Comparison of ENCODE assay signal across 13 cellular contexts in the genomic region with DNA sequence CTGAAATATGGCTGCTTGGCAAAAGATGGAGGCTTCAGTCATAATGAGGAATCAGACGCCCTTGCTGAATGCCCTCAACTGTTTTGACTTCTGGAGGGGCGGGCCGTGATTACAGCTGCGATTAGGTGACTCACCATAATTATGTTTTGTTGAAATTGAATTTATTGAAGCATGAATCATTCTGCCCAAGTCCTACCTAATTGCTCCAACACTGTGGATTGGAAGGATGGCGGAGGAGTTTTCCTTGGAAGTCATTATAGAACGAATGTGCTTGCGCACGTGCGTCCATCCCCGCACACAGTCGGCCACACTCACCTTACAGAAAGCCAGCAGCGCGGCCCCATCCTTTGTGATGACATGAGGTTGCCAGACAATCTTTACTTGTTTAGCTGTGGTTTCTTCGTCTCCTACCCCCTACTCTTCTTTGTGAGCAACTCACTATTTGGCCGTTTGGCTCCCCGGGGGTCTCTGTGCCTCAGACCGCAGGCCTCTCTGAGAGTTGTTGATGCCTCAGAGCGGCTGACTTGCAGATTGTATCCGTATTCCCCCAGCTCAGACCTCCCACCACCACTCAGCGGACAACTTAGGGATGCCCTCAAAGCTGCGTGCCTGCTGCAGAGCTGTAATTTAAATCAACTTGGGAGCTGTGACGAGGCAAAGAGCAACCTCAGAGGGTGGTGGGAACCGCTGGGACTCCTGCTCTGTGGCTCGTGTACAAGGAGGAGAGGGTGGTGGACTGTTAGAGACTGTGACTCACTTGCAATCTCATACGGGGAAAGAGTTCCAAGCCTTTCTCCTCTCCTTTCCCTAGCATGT.
A peak's percentile ranks its signal among the peaks of the same experiment; 100 is the strongest.
DNase-seq lines count a peak whose midpoint lies in the region; ATAC-seq and TF ChIP-seq lines count a peak whose summit lies in the region.
"Had no signal": no experiment of that assay in that cellular context is flagged by ENCODE, and none has a peak within 500 bp of the region (broad histone marks: within the 10 kb centered on the region; RNA-seq: fewer than 3 reads in every experiment).

No MANE protein-coding gene starts in this region.

- no peak for TF ChIP-seq CTCF in astrocyte of the cerebellum (IDR thresholded peaks at IDR 0.05; ENCODE audit: low read depth, low read length, missing control alignments)
- no peak for TF ChIP-seq CTCF in thyroid gland (IDR thresholded peaks at IDR 0.05)

- H3K36me3 ChIP-seq in neuronal stem cell (replicated peaks in 1 of 2; ENCODE audit: control insufficient read depth in 2 of 2, insufficient read depth in 2 of 2, low read length in 2 of 2) (no peaks in the 10 kb centered on the region), thyroid gland (no peaks in the 10 kb centered on the region)
- H3K36me3 ChIP-seq: colonic mucosa, left lung had no signal

- no peak overlapping the region for H3K4me2 ChIP-seq in neuronal stem cell (ENCODE audit: insufficient read depth, low read length, poor library complexity, severe bottlenecking)

- H3K79me1 ChIP-seq in neuronal stem cell (ENCODE audit: low read depth, low read length), result no peaks in the 10 kb centered on the region

- H2BK5ac ChIP-seq in neuronal stem cell (ENCODE audit: low read length), result no peak overlapping the region

- H3K4me1 Mint-ChIP-seq in activated naive CD4-positive, alpha-beta T cell treated with anti-CD3 and anti-CD28 coated beads, Interleukin-2, amount 10 ng/mL, durations not matched to agents 7 days and 5 days, result no peaks in the 10 kb centered on the region
- H3K4me1 Mint-ChIP-seq: activated naive CD4-positive, alpha-beta T cell treated with anti-CD3 and anti-CD28 coated beads, Interleukin-2, amount 50 U/mL, for 24 hours had no signal

- H2BK15ac ChIP-seq in neuronal stem cell (ENCODE audit: low read length), result no peak overlapping the region

- no peak overlapping the region for H3K23ac ChIP-seq in neuronal stem cell (ENCODE audit: low read depth, low read length, poor library complexity)

- no peak for TF ChIP-seq POLR2A in thyroid gland (IDR thresholded peaks at IDR 0.05)

- no peak overlapping the region for H3K14ac ChIP-seq in neuronal stem cell (ENCODE audit: low read length)

- H3K36me3 Mint-ChIP-seq in activated naive CD4-positive, alpha-beta T cell treated with anti-CD3 and anti-CD28 coated beads, Interleukin-2, amount 10 ng/mL, durations not matched to agents 7 days and 5 days, result no peaks in the 10 kb centered on the region

- H3K27ac ChIP-seq in neuronal stem cell (replicated peaks; ENCODE audit: low read length), result no peak overlapping the region
- H3K27ac ChIP-seq in thyroid gland, result no peak overlapping the region
- H3K27ac ChIP-seq: colonic mucosa, left lung had no signal

- peak overlapping the region; percentile 83 for H2AFZ ChIP-seq in neuronal stem cell (ENCODE audit: low read length)

- intact Hi-C loops in thyroid gland (cut with DNase I), result no loop called here

- no peak overlapping the region for H4K8ac ChIP-seq in neuronal stem cell (ENCODE audit: low read depth, low read length)

- CTCF ChIA-PET in activated naive CD4-positive, alpha-beta T cell treated with anti-CD3 and anti-CD28 coated beads, Interleukin-2, amount 10 ng/mL, durations not matched to agents 7 days and 5 days (lab: Charles Lee), result no interaction called here

- H3K27ac Mint-ChIP-seq in activated naive CD4-positive, alpha-beta T cell treated with anti-CD3 and anti-CD28 coated beads, Interleukin-2, amount 10 ng/mL, durations not matched to agents 7 days and 5 days, result no peak overlapping the region
- H3K27ac Mint-ChIP-seq: activated naive CD4-positive, alpha-beta T cell treated with anti-CD3 and anti-CD28 coated beads, Interleukin-2, amount 50 U/mL, for 24 hours had no signal

- H3K9ac ChIP-seq in neuronal stem cell (ENCODE audit: low read depth, low read length, poor library complexity), result no peak overlapping the region

- H3K9me3 ChIP-seq in neuronal stem cell (replicated peaks in 1 of 2; ENCODE audit: control insufficient read depth in 2 of 2, insufficient read depth in 1 of 2, low read depth in 1 of 2, low read length in 2 of 2) (no peaks in the 10 kb centered on the region), thyroid gland (no peaks in the 10 kb centered on the region)
- H3K9me3 ChIP-seq: colonic mucosa, left lung had no signal

- no peak for ATAC-seq in GM18858 (IDR thresholded peaks at IDR 0.05; ENCODE audit: unreplicated experiment)
- ATAC-seq: left lung had no signal

- no peaks in the 10 kb centered on the region for H3K9me3 Mint-ChIP-seq in activated naive CD4-positive, alpha-beta T cell treated with anti-CD3 and anti-CD28 coated beads, Interleukin-2, amount 10 ng/mL, durations not matched to agents 7 days and 5 days

- no peak overlapping the region for H3K4me3 Mint-ChIP-seq in activated naive CD4-positive, alpha-beta T cell treated with anti-CD3 and anti-CD28 coated beads, Interleukin-2, amount 10 ng/mL, durations not matched to agents 7 days and 5 days
- H3K4me3 Mint-ChIP-seq: activated naive CD4-positive, alpha-beta T cell treated with anti-CD3 and anti-CD28 coated beads, Interleukin-2, amount 50 U/mL, for 24 hours had no signal

- DNase-seq in EH (ENCODE audit: low read depth), result peak; percentile 43
- peak; percentile 81 for DNase-seq in NCI-H1436 treated with DMSO at 0.1 percent for 48 hours (lab: John Stamatoyannopoulos, UW)
- peak; percentile 69 for DNase-seq in astrocyte of the cerebellum (ENCODE audit: low read depth)
- no peak for DNase-seq in neuronal stem cell (ENCODE audit: low spot score)
- DNase-seq in thyroid gland, result no peak
- no peak for DNase-seq in germinal center (ENCODE audit: low spot score)
- DNase-seq in activated naive CD4-positive, alpha-beta T cell treated with anti-CD3 and anti-CD28 coated beads, Interleukin-2, amount 10 ng/mL, durations not matched to agents 7 days and 5 days, result no peak
- DNase-seq: colonic mucosa; foreskin melanocyte; NK-92 treated with Interleukin-12 subunit alpha and Interleukin-12 subunit beta, amount 100 ng/mL, for 24 hours had no signal

- in situ Hi-C loops in astrocyte of the cerebellum (cut with HindIII; ENCODE audit: low sequenced_read_pairs), result no loop called here

- no peak overlapping the region for H2AK5ac ChIP-seq in neuronal stem cell (ENCODE audit: low read depth, low read length)

- no peak overlapping the region for H4K91ac ChIP-seq in neuronal stem cell (ENCODE audit: low read depth, low read length, poor library complexity)

- H3K4me1 ChIP-seq in neuronal stem cell (ENCODE audit: control insufficient read depth in 2 of 2, insufficient read depth in 1 of 2, low read depth in 1 of 2, low read length in 2 of 2) (peaks cover 4 to 7% of the 10 kb centered on the region in 2 donors), thyroid gland (no peaks in the 10 kb centered on the region)
- H3K4me1 ChIP-seq: colonic mucosa, left lung had no signal

- no peak overlapping the region for H2BK120ac ChIP-seq in neuronal stem cell (ENCODE audit: low read depth, low read length)

- H3K27me3 Mint-ChIP-seq in activated naive CD4-positive, alpha-beta T cell treated with anti-CD3 and anti-CD28 coated beads, Interleukin-2, amount 10 ng/mL, durations not matched to agents 7 days and 5 days, result no peaks in the 10 kb centered on the region

- H3K4me3 ChIP-seq in astrocyte of the cerebellum (ENCODE audit: low read depth, low read length) (peak overlapping the region; percentile 1), neuronal stem cell (ENCODE audit: low read length in 2 of 2) (no peak overlapping the region), thyroid gland (replicated peaks in 1 of 3) (no peak overlapping the region)
- H3K4me3 ChIP-seq: colonic mucosa, left lung had no signal

- H3K27me3 ChIP-seq in neuronal stem cell (ENCODE audit: control insufficient read depth in 3 of 3, insufficient read depth in 3 of 3, low read depth in 1 of 3, low read length in 3 of 3), result no peaks in the 10 kb centered on the region
- H3K27me3 ChIP-seq in thyroid gland, result no peaks in the 10 kb centered on the region
- H3K27me3 ChIP-seq: colonic mucosa, left lung had no signal

- H2BK12ac ChIP-seq in neuronal stem cell (ENCODE audit: low read length), result no peak overlapping the region

- WGBS in neuronal stem cell (ENCODE audit: extremely low coverage in 2 of 2, insufficient read length in 2 of 2, insufficient replicate concordance in 1 of 2), 2 donors, result no CpG with 5 or more reads among the region's 25 CpGs
- WGBS in thyroid gland, 2 donors, result 86 to 87% methylated on average over 25 of the region's 25 CpGs

- H3K18ac ChIP-seq in neuronal stem cell (ENCODE audit: low read length), result peak overlapping the region; percentile 44

- no peak overlapping the region for H3K4ac ChIP-seq in neuronal stem cell (ENCODE audit: low read length)

Comparison
In these comparisons a context has a peak if more than half of its experiments do, and no peak if none do; other contexts are left out.
1. DNase-seq: peak in EH (single experiment), NCI-H1436 treated with DMSO at 0.1 percent for 48 hours (single experiment) and astrocyte of the cerebellum (single experiment); none in neuronal stem cell (single experiment), thyroid gland (0 of 2), germinal center (single experiment) and activated naive CD4-positive, alpha-beta T cell treated with anti-CD3 and anti-CD28 coated beads, Interleukin-2, amount 10 ng/mL, durations not matched to agents 7 days and 5 days (single experiment).